14 cellular contexts compared by ENCODE assay signal in the genomic region with DNA sequence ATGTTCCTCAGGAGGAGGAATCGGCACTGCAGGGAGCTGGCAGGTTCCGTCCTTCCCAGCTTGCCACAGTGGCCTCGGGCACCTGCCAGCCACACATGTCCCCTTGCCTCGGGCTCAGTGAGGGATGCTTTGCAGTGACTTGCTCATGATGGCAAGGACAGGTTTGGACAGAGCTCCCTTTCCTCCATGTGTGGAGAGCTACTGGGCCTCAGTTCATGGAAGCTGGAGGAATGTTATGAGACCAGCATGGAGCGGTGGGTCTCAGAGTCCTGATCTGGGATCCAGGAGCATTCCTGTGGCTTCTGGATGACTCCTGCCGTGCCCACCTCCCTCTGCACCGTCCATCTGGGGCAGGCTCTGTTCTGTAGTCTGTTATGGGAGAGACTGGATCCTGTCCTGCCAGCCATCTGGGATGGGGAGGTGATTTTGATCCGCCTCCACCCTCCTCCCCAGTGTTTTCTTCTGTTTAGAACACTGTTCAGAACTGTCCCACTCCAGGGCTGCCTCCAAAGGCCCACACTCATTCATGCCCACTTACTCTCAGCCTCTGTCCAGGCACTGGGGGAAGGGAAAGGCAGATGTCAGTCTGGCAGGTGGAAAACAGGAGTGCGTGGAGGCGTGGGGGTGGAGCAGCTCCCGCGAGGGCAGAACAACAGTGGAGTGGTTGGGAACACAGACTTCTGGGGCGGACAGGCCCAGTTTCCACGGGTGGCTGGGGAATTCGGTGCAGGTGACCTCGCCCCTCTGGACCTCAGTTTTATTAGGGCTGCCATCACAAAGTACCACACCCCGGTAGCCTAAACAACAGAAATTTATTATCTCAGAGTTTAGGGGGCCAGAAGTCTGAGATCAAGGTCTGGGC. TPM values are rescaled to one million over a fixed set of nuclear protein-coding genes. Genes with fewer than 3 reads are reported as not detected.
A peak's percentile ranks its signal among the peaks of the same experiment; 100 is the strongest.
DNase-seq lines count a peak whose midpoint lies in the region; ATAC-seq and TF ChIP-seq lines count a peak whose summit lies in the region.
"Had no signal": no experiment of that assay in that cellular context is flagged by ENCODE, and none has a peak within 500 bp of the region (broad histone marks: within the 10 kb centered on the region; RNA-seq: fewer than 3 reads in every experiment).

No MANE protein-coding gene starts in this region.

- no peaks in the 10 kb centered on the region for H3K4me1 ChIP-seq in colonic mucosa
- H3K4me1 ChIP-seq: gastrocnemius medialis had no signal

- H3K9me3 ChIP-seq in colonic mucosa: no peaks in the 10 kb centered on the region
- H3K9me3 ChIP-seq: gastrocnemius medialis had no signal

- H3K27me3 ChIP-seq in colonic mucosa: no peaks in the 10 kb centered on the region
- H3K27me3 ChIP-seq: gastrocnemius medialis had no signal

- peak; percentile 80 for DNase-seq in EH (ENCODE audit: low read depth)
- DNase-seq in NCI-H1694 (lab: John Stamatoyannopoulos, UW): peak; percentile 25
- peak; percentile 80 for DNase-seq in cerebellum (ENCODE audit: low spot score)
- DNase-seq in osteocyte (ENCODE audit: extremely low spot score, unreplicated experiment): no peak
- no peak for DNase-seq in amniotic stem cell (lab: John Stamatoyannopoulos, UW)
- no peak for DNase-seq in colonic mucosa
- DNase-seq in NCI-H345 (lab: John Stamatoyannopoulos, UW): no peak
- DNase-seq: activated CD8-positive, alpha-beta memory T cell treated with anti-CD3 and anti-CD28 coated beads, Interleukin-2, amount 50 U/mL, for 48 hours; central memory CD4-positive, alpha-beta T cell; gastrocnemius medialis; KBM-7; NCI-H69 had no signal

- no peaks in the 10 kb centered on the region for H3K27me3 Mint-ChIP-seq in osteocyte (ENCODE audit: unreplicated experiment)

- intact Hi-C loops in colonic mucosa (cut with DNase I): no loop called here

- no peak for ATAC-seq in HG03045 (IDR thresholded peaks at IDR 0.05; ENCODE audit: unreplicated experiment)
- ATAC-seq: gastrocnemius medialis had no signal

- H3K27ac Mint-ChIP-seq in osteocyte (ENCODE audit: unreplicated experiment): peak overlapping the region; percentile 72

- H3K27ac ChIP-seq in colonic mucosa: no peak overlapping the region
- H3K27ac ChIP-seq: gastrocnemius medialis had no signal

- no peak for TF ChIP-seq CTCF in osteocyte (IDR thresholded peaks at IDR 0.05)
- no peak for TF ChIP-seq CTCF in colonic mucosa (IDR thresholded peaks at IDR 0.05)

- H3K4me1 Mint-ChIP-seq in osteocyte (ENCODE audit: unreplicated experiment): peaks cover 33% of the 10 kb centered on the region

- peaks cover 6% of the 10 kb centered on the region for H3K36me3 Mint-ChIP-seq in osteocyte (ENCODE audit: unreplicated experiment)

- peak overlapping the region in 1 of 2 donors; percentile 34 for H3K9ac ChIP-seq in colonic mucosa (ENCODE audit: low read depth in 2 of 2, low read length in 2 of 2)

- H3K36me3 ChIP-seq in colonic mucosa: no peaks in the 10 kb centered on the region

- no peak overlapping the region for H3K4me3 Mint-ChIP-seq in osteocyte (ENCODE audit: unreplicated experiment)

- H3K4me3 ChIP-seq in colonic mucosa: no peak overlapping the region
- H3K4me3 ChIP-seq: gastrocnemius medialis, lung had no signal

- peaks cover 7% of the 10 kb centered on the region for H3K9me3 Mint-ChIP-seq in osteocyte (ENCODE audit: unreplicated experiment)

RNA-seq across cellular contexts. Expression of a gene that starts 59.4 kb away (rescaled TPM):
- total RNA-seq in cerebellum (32.1 TPM), osteocyte (27.1 and 33.8 TPM in 2 replicates), colonic mucosa (100 to 1,000 TPM in 1 of 2 donors, 10 to 100 TPM in 1; 98.6 to 113 TPM)

Comparison
In these comparisons a context has a peak if more than half of its experiments do, and no peak if none do; other contexts are left out.
1. DNase-seq: peak in EH (single experiment), NCI-H1694 (single experiment) and cerebellum (single experiment); none in osteocyte (single experiment), amniotic stem cell (single experiment), colonic mucosa (single experiment) and NCI-H345 (single experiment).